20 cellular contexts compared by ENCODE assay signal in genomic region chr12:23098110-23099049, GRCh38.
DNase-seq lines count a peak whose midpoint lies in the region; ATAC-seq and TF ChIP-seq lines count a peak whose summit lies in the region.
"Had no signal": no experiment of that assay in that cellular context is flagged by ENCODE, and none has a peak within 500 bp of the region (broad histone marks: within the 10 kb centered on the region; RNA-seq: fewer than 3 reads in every experiment).

No MANE protein-coding gene starts in this region.

- ATAC-seq in GM21529 (IDR thresholded peaks at IDR 0.05; ENCODE audit: unreplicated experiment), result no peak
- ATAC-seq in GM18868 (IDR thresholded peaks at IDR 0.05; ENCODE audit: unreplicated experiment), result no peak
- no peak for ATAC-seq in esophagus mucosa
- ATAC-seq in GM21423 (IDR thresholded peaks at IDR 0.05; ENCODE audit: unreplicated experiment), result no peak
- ATAC-seq: activated naive CD4-positive, alpha-beta T cell treated with anti-CD3 and anti-CD28 coated beads, Interleukin-2, amount 50 U/mL, for 72 hours; activated T-cell treated with anti-CD3 and anti-CD28 coated beads, Interleukin-2, amount 50 U/mL, for 72 hours; body of pancreas had no signal

- no peak overlapping the region for H3K9ac ChIP-seq in fibroblast of lung (ENCODE audit: insufficient read depth, low read length)
- H3K9ac ChIP-seq: parathyroid adenoma had no signal

- H3K4me2 ChIP-seq in fibroblast of lung (ENCODE audit: extremely low read depth, insufficient read depth, low read length), result no peak overlapping the region

- peak; percentile 59 for DNase-seq in BE2C
- peak; percentile 97 for DNase-seq in NCI-H1105 treated with DMSO at 0.1 percent for 48 hours (lab: John Stamatoyannopoulos, UW)
- peak; percentile 29 for DNase-seq in RPMI7951 (ENCODE audit: low read depth)
- DNase-seq in fibroblast of lung (ENCODE audit: low read depth in 2 of 2), result peak; percentile 51 to 80
- DNase-seq: activated B cell treated with CpG ODN at 0.5 μM for 24 hours; activated T-cell treated with anti-CD3 and anti-CD28 coated beads, Interleukin-2, amount 50 U/mL, for 72 hours; body of pancreas; CD4-positive, CD25-positive, alpha-beta regulatory T cell; head of caudate nucleus; KBM-7; NCI-H345; SIG-M5; stimulated activated CD4-positive, alpha-beta T cell treated with anti-CD3 and anti-CD28 coated beads, Interleukin-2, amount 100 ng/mL, for 48 hours had no signal

- no peaks in the 10 kb centered on the region for H3K27me3 ChIP-seq in BE2C
- H3K27me3 ChIP-seq in fibroblast of lung (ENCODE audit: control insufficient read depth, insufficient read depth, low read length), result no peaks in the 10 kb centered on the region
- H3K27me3 ChIP-seq: body of pancreas had no signal

- no peaks in the 10 kb centered on the region for H3K9me3 ChIP-seq in BE2C
- H3K9me3 ChIP-seq in fibroblast of lung (ENCODE audit: control insufficient read depth, insufficient read depth, low read depth, low read length), result no peaks in the 10 kb centered on the region
- H3K9me3 ChIP-seq: body of pancreas had no signal

- H3K4me3 ChIP-seq in BE2C (ENCODE audit: low read depth, low read length), result 0 out of 2 replicates have a peak overlapping the region, but pooled peaks have one; percentile 7
- no peak overlapping the region for H3K4me3 ChIP-seq in fibroblast of lung (replicated peaks in 1 of 4; ENCODE audit: control extremely low read depth in 1 of 4, insufficient read depth in 1 of 4, low read depth in 3 of 4, low read length in 4 of 4)
- H3K4me3 ChIP-seq: body of pancreas had no signal

- H3K4me1 ChIP-seq in BE2C (peaks cover 29% of the 10 kb centered on the region), fibroblast of lung (ENCODE audit: control insufficient read depth, extremely low read depth, insufficient read depth, low read length) (no peaks in the 10 kb centered on the region)
- H3K4me1 ChIP-seq: body of pancreas, parathyroid adenoma had no signal

- no peak overlapping the region for H3K27ac ChIP-seq in fibroblast of lung (ENCODE audit: insufficient read depth, low read length)
- H3K27ac ChIP-seq: body of pancreas, HL-60, parathyroid adenoma had no signal

- H4K20me1 ChIP-seq in fibroblast of lung (ENCODE audit: control insufficient read depth, extremely low read depth, insufficient read depth, low read length), result no peaks in the 10 kb centered on the region

- TF ChIP-seq CTCF in BE2C (IDR thresholded peaks at IDR 0.05; ENCODE audit: low read depth, low read length) (no peak), fibroblast of lung (conservative IDR thresholded peaks at IDR 0.05 in 1 of 2, IDR thresholded peaks at IDR 0.05 in 1 of 2; ENCODE audit: low read depth in 1 of 2, low read length in 2 of 2) (no peak)

- H3K36me3 ChIP-seq in BE2C, result no peaks in the 10 kb centered on the region
- no peaks in the 10 kb centered on the region for H3K36me3 ChIP-seq in fibroblast of lung (ENCODE audit: control insufficient read depth, insufficient read depth, low read length)

- H3K79me2 ChIP-seq in fibroblast of lung (ENCODE audit: control insufficient read depth, insufficient read depth, low read length), result no peaks in the 10 kb centered on the region
- H3K79me2 ChIP-seq: parathyroid adenoma had no signal

- H2AFZ ChIP-seq in fibroblast of lung (ENCODE audit: low read length), result no peak overlapping the region
- H2AFZ ChIP-seq: parathyroid adenoma had no signal

Comparison
In these comparisons a context has a peak if more than half of its experiments do, and no peak if none do; other contexts are left out.
1. DNase-seq: peak in every context shown above with its lines; median percentile 97 in NCI-H1105 treated with DMSO at 0.1 percent for 48 hours; 66 in fibroblast of lung; 59 in BE2C; 29 in RPMI7951.